ENCODE assay signal across 1 cellular context in the genomic region with DNA sequence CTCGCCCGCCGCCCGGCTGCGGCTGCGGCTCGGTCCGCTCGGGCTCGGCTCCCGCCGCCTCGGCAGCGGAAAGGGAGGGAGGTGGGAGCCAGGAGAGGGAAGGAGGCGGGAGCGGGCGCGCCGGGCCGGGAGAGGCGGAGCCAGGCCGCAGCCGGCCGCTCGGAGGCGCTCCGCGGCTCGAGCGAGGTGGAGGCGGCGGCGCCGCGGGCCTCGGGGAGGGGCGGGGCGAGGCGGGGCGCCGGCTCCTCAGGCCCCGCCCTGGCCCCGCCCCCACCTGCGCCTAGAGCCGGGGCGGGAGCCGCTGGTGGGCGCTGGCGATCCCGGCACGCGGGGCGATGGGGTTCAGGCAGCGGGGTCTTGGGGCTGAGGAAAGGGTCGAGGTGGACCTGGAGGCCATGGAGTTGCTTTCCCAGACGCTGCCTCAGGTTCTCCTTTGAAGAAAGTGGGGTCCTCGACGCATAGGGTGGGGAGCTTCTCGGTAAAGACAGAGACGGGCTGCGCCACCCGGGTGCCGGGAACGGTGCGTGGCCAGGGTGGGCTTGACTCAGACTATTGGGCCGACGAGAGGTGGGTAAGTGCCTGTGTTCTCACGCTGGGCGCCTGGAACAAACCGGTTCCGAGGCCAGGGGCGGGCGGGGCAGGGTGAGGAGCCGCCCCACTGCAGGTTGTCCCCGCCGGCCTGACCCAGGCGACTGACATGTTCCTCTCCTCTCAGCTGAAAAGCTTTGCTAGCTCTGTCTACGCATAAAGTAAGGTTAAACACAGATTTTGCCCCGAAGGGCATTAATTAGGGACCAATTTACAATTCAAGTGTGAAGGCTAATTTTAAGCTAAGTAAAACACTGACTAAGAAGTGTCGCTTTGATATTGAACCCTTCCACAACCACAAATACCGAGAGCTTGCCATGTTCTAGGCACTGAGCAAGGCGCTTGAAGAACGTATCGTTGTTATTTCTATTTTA.
A peak's percentile ranks its signal among the peaks of the same experiment; 100 is the strongest.
TF ChIP-seq lines count a peak whose summit lies in the region.

Gene CMTM4, minus strand, starts transcription at position 75 of the 962 bp plus-strand sequence. CDS start 218 bp downstream, outside the sequence.

TF ChIP-seq in HepG2, 621 proteins besides CTCF, POLR2A, EP300 and RAD21 (continued from another document and continues in another):
- TF ChIP-seq ZHX2 (IDR thresholded peaks at IDR 0.05; ENCODE audit: low read depth): no peak
- TF ChIP-seq ZHX2 (CRISPR knock-in tag; IDR thresholded peaks at IDR 0.05; ENCODE audit: borderline replicate concordance): no peak
- no peak for TF ChIP-seq RBM39 (IDR thresholded peaks at IDR 0.05; ENCODE audit: low read depth, low read length, poor library complexity, severe bottlenecking)
- no peak for TF ChIP-seq CBX2 (IDR thresholded peaks at IDR 0.05; ENCODE audit: low read depth, low read length)
- 0 out of 2 replicates have a peak, but pooled peaks have one; percentile 1 for TF ChIP-seq CBX2 (CRISPR knock-in tag; IDR thresholded peaks at IDR 0.05; ENCODE audit: low read depth)
- TF ChIP-seq KLF13 (CRISPR knock-in tag; IDR thresholded peaks at IDR 0.05): no peak
- TF ChIP-seq SOX6 (IDR thresholded peaks at IDR 0.05): no peak
- TF ChIP-seq SOX6 (CRISPR knock-in tag; IDR thresholded peaks at IDR 0.05): peak; percentile 49
- peak; percentile 44 for TF ChIP-seq HNRNPLL (IDR thresholded peaks at IDR 0.05; ENCODE audit: low read depth, low read length, poor library complexity, severe bottlenecking)
- no peak for TF ChIP-seq ISL2 (CRISPR knock-in tag; IDR thresholded peaks at IDR 0.05)
- TF ChIP-seq ZNF574 (CRISPR knock-in tag; IDR thresholded peaks at IDR 0.05): no peak; the same call in none of the 2 replicates
- TF ChIP-seq, protein P1, sequence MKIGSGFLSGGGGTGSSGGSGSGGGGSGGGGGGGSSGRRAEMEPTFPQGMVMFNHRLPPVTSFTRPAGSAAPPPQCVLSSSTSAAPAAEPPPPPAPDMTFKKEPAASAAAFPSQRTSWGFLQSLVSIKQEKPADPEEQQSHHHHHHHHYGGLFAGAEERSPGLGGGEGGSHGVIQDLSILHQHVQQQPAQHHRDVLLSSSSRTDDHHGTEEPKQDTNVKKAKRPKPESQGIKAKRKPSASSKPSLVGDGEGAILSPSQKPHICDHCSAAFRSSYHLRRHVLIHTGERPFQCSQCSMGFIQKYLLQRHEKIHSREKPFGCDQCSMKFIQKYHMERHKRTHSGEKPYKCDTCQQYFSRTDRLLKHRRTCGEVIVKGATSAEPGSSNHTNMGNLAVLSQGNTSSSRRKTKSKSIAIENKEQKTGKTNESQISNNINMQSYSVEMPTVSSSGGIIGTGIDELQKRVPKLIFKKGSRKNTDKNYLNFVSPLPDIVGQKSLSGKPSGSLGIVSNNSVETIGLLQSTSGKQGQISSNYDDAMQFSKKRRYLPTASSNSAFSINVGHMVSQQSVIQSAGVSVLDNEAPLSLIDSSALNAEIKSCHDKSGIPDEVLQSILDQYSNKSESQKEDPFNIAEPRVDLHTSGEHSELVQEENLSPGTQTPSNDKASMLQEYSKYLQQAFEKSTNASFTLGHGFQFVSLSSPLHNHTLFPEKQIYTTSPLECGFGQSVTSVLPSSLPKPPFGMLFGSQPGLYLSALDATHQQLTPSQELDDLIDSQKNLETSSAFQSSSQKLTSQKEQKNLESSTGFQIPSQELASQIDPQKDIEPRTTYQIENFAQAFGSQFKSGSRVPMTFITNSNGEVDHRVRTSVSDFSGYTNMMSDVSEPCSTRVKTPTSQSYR (CRISPR knock-in tag; IDR thresholded peaks at IDR 0.05; ENCODE audit: borderline replicate concordance): no peak
- no peak for TF ChIP-seq CEBPZ (IDR thresholded peaks at IDR 0.05; ENCODE audit: low read length)
- TF ChIP-seq REL (CRISPR knock-in tag; conservative IDR thresholded peaks at IDR 0.05): no peak
- TF ChIP-seq ZFP37 (CRISPR knock-in tag; IDR thresholded peaks at IDR 0.05; ENCODE audit: borderline replicate concordance): no peak
- TF ChIP-seq POGZ (CRISPR knock-in tag; IDR thresholded peaks at IDR 0.05): 0 out of 2 replicates have a peak, but pooled peaks have one; percentile 25
- TF ChIP-seq ZBTB14 (CRISPR knock-in tag; IDR thresholded peaks at IDR 0.05): 0 out of 2 replicates have a peak, but pooled peaks have one; percentile 27
- TF ChIP-seq ZNF605 (CRISPR knock-in tag; IDR thresholded peaks at IDR 0.05): no peak
- no peak for TF ChIP-seq NONO (IDR thresholded peaks at IDR 0.05)
- 0 out of 2 replicates have a peak, but pooled peaks have one; percentile 5 for TF ChIP-seq NONO (CRISPR knock-in tag; conservative IDR thresholded peaks at IDR 0.05)
- TF ChIP-seq ZNF678 (CRISPR knock-in tag; IDR thresholded peaks at IDR 0.05): no peak
- TF ChIP-seq, protein P2, sequence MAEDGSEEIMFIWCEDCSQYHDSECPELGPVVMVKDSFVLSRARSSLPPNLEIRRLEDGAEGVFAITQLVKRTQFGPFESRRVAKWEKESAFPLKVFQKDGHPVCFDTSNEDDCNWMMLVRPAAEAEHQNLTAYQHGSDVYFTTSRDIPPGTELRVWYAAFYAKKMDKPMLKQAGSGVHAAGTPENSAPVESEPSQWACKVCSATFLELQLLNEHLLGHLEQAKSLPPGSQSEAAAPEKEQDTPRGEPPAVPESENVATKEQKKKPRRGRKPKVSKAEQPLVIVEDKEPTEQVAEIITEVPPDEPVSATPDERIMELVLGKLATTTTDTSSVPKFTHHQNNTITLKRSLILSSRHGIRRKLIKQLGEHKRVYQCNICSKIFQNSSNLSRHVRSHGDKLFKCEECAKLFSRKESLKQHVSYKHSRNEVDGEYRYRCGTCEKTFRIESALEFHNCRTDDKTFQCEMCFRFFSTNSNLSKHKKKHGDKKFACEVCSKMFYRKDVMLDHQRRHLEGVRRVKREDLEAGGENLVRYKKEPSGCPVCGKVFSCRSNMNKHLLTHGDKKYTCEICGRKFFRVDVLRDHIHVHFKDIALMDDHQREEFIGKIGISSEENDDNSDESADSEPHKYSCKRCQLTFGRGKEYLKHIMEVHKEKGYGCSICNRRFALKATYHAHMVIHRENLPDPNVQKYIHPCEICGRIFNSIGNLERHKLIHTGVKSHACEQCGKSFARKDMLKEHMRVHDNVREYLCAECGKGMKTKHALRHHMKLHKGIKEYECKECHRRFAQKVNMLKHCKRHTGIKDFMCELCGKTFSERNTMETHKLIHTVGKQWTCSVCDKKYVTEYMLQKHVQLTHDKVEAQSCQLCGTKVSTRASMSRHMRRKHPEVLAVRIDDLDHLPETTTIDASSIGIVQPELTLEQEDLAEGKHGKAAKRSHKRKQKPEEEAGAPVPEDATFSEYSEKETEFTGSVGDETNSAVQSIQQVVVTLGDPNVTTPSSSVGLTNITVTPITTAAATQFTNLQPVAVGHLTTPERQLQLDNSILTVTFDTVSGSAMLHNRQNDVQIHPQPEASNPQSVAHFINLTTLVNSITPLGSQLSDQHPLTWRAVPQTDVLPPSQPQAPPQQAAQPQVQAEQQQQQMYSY (CRISPR knock-in tag; IDR thresholded peaks at IDR 0.05): no peak
- TF ChIP-seq ZNF354B (CRISPR knock-in tag; IDR thresholded peaks at IDR 0.05): no peak
- TF ChIP-seq EEA1 (CRISPR knock-in tag; IDR thresholded peaks at IDR 0.05; ENCODE audit: borderline replicate concordance): no peak
- no peak for TF ChIP-seq BRD4 (CRISPR knock-in tag; IDR thresholded peaks at IDR 0.05)
- no peak for TF ChIP-seq SNRNP70 (IDR thresholded peaks at IDR 0.05; ENCODE audit: low read depth, low read length)
- TF ChIP-seq ZNF607 (CRISPR knock-in tag; IDR thresholded peaks at IDR 0.05; ENCODE audit: borderline replicate concordance): peak; percentile 41; the same call in 1 of the 2 replicates
